ENCODE assay signal across 13 cellular contexts in genomic region chr2:105868060-105868459, GRCh38.
A peak's percentile ranks its signal among the peaks of the same experiment; 100 is the strongest.
DNase-seq lines count a peak whose midpoint lies in the region; ATAC-seq, FAIRE-seq and TF ChIP-seq lines count a peak whose summit lies in the region.
"Had no signal": no experiment of that assay in that cellular context is flagged by ENCODE, and none has a peak within 500 bp of the region (broad histone marks: within the 10 kb centered on the region; RNA-seq: fewer than 3 reads in every experiment).

No MANE protein-coding gene starts in this region.

- no peak overlapping the region for H3K4me2 ChIP-seq in keratinocyte (ENCODE audit: control insufficient read depth, extremely low read depth, insufficient read depth, low read depth, low read length)
- H3K4me2 ChIP-seq: hepatocyte had no signal

- no peak overlapping the region for H2AFZ ChIP-seq in keratinocyte (ENCODE audit: control insufficient read depth, low read length)
- H2AFZ ChIP-seq: hepatocyte had no signal

- ATAC-seq in Right ventricle myocardium inferior = peak; percentile 46
- ATAC-seq in activated CD8-positive, alpha-beta T cell treated with anti-CD3 and anti-CD28 coated beads, Interleukin-2, amount 10 ng/mL, durations not matched to agents 7 days and 5 days = no peak
- peak; percentile 67 to 71 for ATAC-seq in stimulated activated naive B cell treated with anti-CD40 and anti-IgM and Interleukin-4, amounts not matched to agents 10 μg/mL and 1 μg/mL and 100 μg/mL, for 72 hours (replicated peaks)

- H3K27ac ChIP-seq in right atrium auricular region = no peak overlapping the region
- no peak overlapping the region for H3K27ac ChIP-seq in keratinocyte (ENCODE audit: control insufficient read depth, insufficient read depth, low read length)
- peak overlapping the region in 2 of 4 donors; percentile 39 to 44 for H3K27ac ChIP-seq in Peyer's patch

- no peak overlapping the region for H3K9ac ChIP-seq in keratinocyte (ENCODE audit: control insufficient read depth, extremely low read depth, insufficient read depth, low read length)

- peak; percentile 26 for FAIRE-seq in keratinocyte (lab: Jason Lieb, UNC)

- DNase-seq in Right ventricle myocardium inferior (ENCODE audit: missing footprints) (peak; percentile 65), right atrium auricular region (ENCODE audit: low spot score) (no peak), keratinocyte (ENCODE audit: low read depth, low spot score) (no peak), Peyer's patch (no peak), osteocyte (ENCODE audit: extremely low spot score, unreplicated experiment) (no peak), NCI-H2171 (lab: John Stamatoyannopoulos, UW) (no peak)
- DNase-seq in activated CD8-positive, alpha-beta T cell treated with anti-CD3 and anti-CD28 coated beads, Interleukin-2, amount 10 ng/mL, durations not matched to agents 7 days and 5 days = no peak
- DNase-seq in stimulated activated naive B cell treated with anti-CD40 and anti-IgM and Interleukin-4, amounts not matched to agents 10 μg/mL and 1 μg/mL and 100 μg/mL, for 72 hours = peak; percentile 35
- DNase-seq: EL, NCI-H2081, T-helper 1 cell had no signal

- H3K79me2 ChIP-seq in keratinocyte (ENCODE audit: control insufficient read depth, insufficient read depth, low read length) = peaks cover 50% of the 10 kb centered on the region

- H3K36me3 ChIP-seq in right atrium auricular region (no peaks in the 10 kb centered on the region), keratinocyte (ENCODE audit: control insufficient read depth in 2 of 2, extremely low read depth in 1 of 2, insufficient read depth in 2 of 2, low read length in 2 of 2) (peaks cover 2 to 4% of the 10 kb centered on the region in 2 experiments), Peyer's patch (peaks cover 0 to 4% (median 0%) of the 10 kb centered on the region in 3 donors)

- no peaks in the 10 kb centered on the region for H3K27me3 Mint-ChIP-seq in activated CD8-positive, alpha-beta T cell treated with anti-CD3 and anti-CD28 coated beads, Interleukin-2, amount 10 ng/mL, durations not matched to agents 7 days and 5 days (ENCODE audit: low read depth)
- no peaks in the 10 kb centered on the region for H3K27me3 Mint-ChIP-seq in stimulated activated naive B cell treated with anti-CD40 and anti-IgM and Interleukin-4, amounts not matched to agents 10 μg/mL and 1 μg/mL and 100 μg/mL, for 72 hours
- H3K27me3 Mint-ChIP-seq in osteocyte (ENCODE audit: unreplicated experiment) = no peaks in the 10 kb centered on the region
- H3K27me3 Mint-ChIP-seq: IgD-negative memory B cell had no signal

- H3K36me3 Mint-ChIP-seq in activated CD8-positive, alpha-beta T cell treated with anti-CD3 and anti-CD28 coated beads, Interleukin-2, amount 10 ng/mL, durations not matched to agents 7 days and 5 days (ENCODE audit: low read depth) = peaks cover 57% of the 10 kb centered on the region
- peaks cover 69 to 82% of the 10 kb centered on the region in 2 donors for H3K36me3 Mint-ChIP-seq in stimulated activated naive B cell treated with anti-CD40 and anti-IgM and Interleukin-4, amounts not matched to agents 10 μg/mL and 1 μg/mL and 100 μg/mL, for 72 hours
- no peaks in the 10 kb centered on the region for H3K36me3 Mint-ChIP-seq in osteocyte (ENCODE audit: unreplicated experiment)

- no peaks in the 10 kb centered on the region for H3K9me3 ChIP-seq in right atrium auricular region
- no peaks in the 10 kb centered on the region for H3K9me3 ChIP-seq in keratinocyte (ENCODE audit: control insufficient read depth, low read depth, low read length)
- no peaks in the 10 kb centered on the region for H3K9me3 ChIP-seq in Peyer's patch

- peak overlapping the region; percentile 44 for H3K27ac Mint-ChIP-seq in activated CD8-positive, alpha-beta T cell treated with anti-CD3 and anti-CD28 coated beads, Interleukin-2, amount 10 ng/mL, durations not matched to agents 7 days and 5 days
- peak overlapping the region; percentile 95 for H3K27ac Mint-ChIP-seq in stimulated activated naive B cell treated with anti-CD40 and anti-IgM and Interleukin-4, amounts not matched to agents 10 μg/mL and 1 μg/mL and 100 μg/mL, for 72 hours
- H3K27ac Mint-ChIP-seq in osteocyte (ENCODE audit: unreplicated experiment) = no peak overlapping the region

- H3K4me3 Mint-ChIP-seq in activated CD8-positive, alpha-beta T cell treated with anti-CD3 and anti-CD28 coated beads, Interleukin-2, amount 10 ng/mL, durations not matched to agents 7 days and 5 days = no peak overlapping the region
- peak overlapping the region; percentile 5 to 59 for H3K4me3 Mint-ChIP-seq in stimulated activated naive B cell treated with anti-CD40 and anti-IgM and Interleukin-4, amounts not matched to agents 10 μg/mL and 1 μg/mL and 100 μg/mL, for 72 hours
- H3K4me3 Mint-ChIP-seq in osteocyte (ENCODE audit: unreplicated experiment) = no peak overlapping the region

- intact Hi-C loops in Right ventricle myocardium inferior (cut with DNase I) = no loop called here

- H3K9me3 Mint-ChIP-seq in activated CD8-positive, alpha-beta T cell treated with anti-CD3 and anti-CD28 coated beads, Interleukin-2, amount 10 ng/mL, durations not matched to agents 7 days and 5 days (ENCODE audit: insufficient read depth) = no peaks in the 10 kb centered on the region
- peaks cover 5 to 6% of the 10 kb centered on the region in 2 donors for H3K9me3 Mint-ChIP-seq in stimulated activated naive B cell treated with anti-CD40 and anti-IgM and Interleukin-4, amounts not matched to agents 10 μg/mL and 1 μg/mL and 100 μg/mL, for 72 hours
- H3K9me3 Mint-ChIP-seq in osteocyte (ENCODE audit: unreplicated experiment) = no peaks in the 10 kb centered on the region
- H3K9me3 Mint-ChIP-seq: IgD-negative memory B cell had no signal

- peaks cover 3% of the 10 kb centered on the region for H4K20me1 ChIP-seq in keratinocyte (ENCODE audit: control insufficient read depth, extremely low read depth, insufficient read depth, low read length)

- no peaks in the 10 kb centered on the region for H3K9me1 ChIP-seq in keratinocyte (ENCODE audit: control insufficient read depth, extremely low read depth, insufficient read depth, low read length)

- H3K4me1 ChIP-seq in right atrium auricular region (peaks cover 0 to 43% of the 10 kb centered on the region in 2 donors), keratinocyte (ENCODE audit: control insufficient read depth, extremely low read depth, insufficient read depth, low read length) (peaks cover 14% of the 10 kb centered on the region), Peyer's patch (peaks cover 0 to 23% (median 1%) of the 10 kb centered on the region in 4 donors)

- H3K4me1 Mint-ChIP-seq in activated CD8-positive, alpha-beta T cell treated with anti-CD3 and anti-CD28 coated beads, Interleukin-2, amount 10 ng/mL, durations not matched to agents 7 days and 5 days (ENCODE audit: low read depth) = peaks cover 60% of the 10 kb centered on the region
- H3K4me1 Mint-ChIP-seq in stimulated activated naive B cell treated with anti-CD40 and anti-IgM and Interleukin-4, amounts not matched to agents 10 μg/mL and 1 μg/mL and 100 μg/mL, for 72 hours = peaks cover 76 to 98% of the 10 kb centered on the region in 2 donors
- H3K4me1 Mint-ChIP-seq in osteocyte (ENCODE audit: unreplicated experiment) = peaks cover 37% of the 10 kb centered on the region

- CTCF ChIA-PET in activated CD8-positive, alpha-beta T cell treated with anti-CD3 and anti-CD28 coated beads, Interleukin-2, amount 10 ng/mL, durations not matched to agents 7 days and 5 days (lab: Charles Lee) = no interaction called here

- H3K27me3 ChIP-seq in right atrium auricular region = no peaks in the 10 kb centered on the region
- H3K27me3 ChIP-seq in keratinocyte (ENCODE audit: control insufficient read depth, extremely low read depth, insufficient read depth, low read length) = no peaks in the 10 kb centered on the region
- no peaks in the 10 kb centered on the region for H3K27me3 ChIP-seq in Peyer's patch
- H3K27me3 ChIP-seq: hepatocyte had no signal

- no peak for TF ChIP-seq CTCF in right atrium auricular region (IDR thresholded peaks at IDR 0.05)
- no peak for TF ChIP-seq CTCF in keratinocyte (optimal IDR thresholded peaks at IDR 0.05 in 1 of 3, IDR thresholded peaks at IDR 0.05 in 1 of 3, conservative IDR thresholded peaks at IDR 0.05 in 1 of 3; ENCODE audit: extremely low read depth in 1 of 3, insufficient read depth in 2 of 3, low read length in 3 of 3)
- TF ChIP-seq CTCF in Peyer's patch (IDR thresholded peaks at IDR 0.05) = no peak
- no peak for TF ChIP-seq CTCF in osteocyte (IDR thresholded peaks at IDR 0.05)

- POLR2A ChIA-PET in activated CD8-positive, alpha-beta T cell treated with anti-CD3 and anti-CD28 coated beads, Interleukin-2, amount 10 ng/mL, durations not matched to agents 7 days and 5 days (lab: Charles Lee) = no interaction called here

- no peak for TF ChIP-seq POLR2A in Peyer's patch (IDR thresholded peaks at IDR 0.05)

- dilution Hi-C loops in keratinocyte (cut with MboI; ENCODE audit: extremely low pct_ligation_motif_present, low sequenced_read_pairs) = no loop called here

- H3K4me3 ChIP-seq in right atrium auricular region = no peak overlapping the region
- no peak overlapping the region for H3K4me3 ChIP-seq in keratinocyte (ENCODE audit: control insufficient read depth in 2 of 3, extremely low read depth in 1 of 3, insufficient read depth in 2 of 3, low read depth in 1 of 3, low read length in 3 of 3)
- H3K4me3 ChIP-seq in Peyer's patch = no peak overlapping the region
- H3K4me3 ChIP-seq: hepatocyte had no signal

Comparison
In these comparisons a context has a peak if more than half of its experiments do, and no peak if none do; other contexts are left out.
1. DNase-seq: peak in Right ventricle myocardium inferior (single experiment) and stimulated activated naive B cell treated with anti-CD40 and anti-IgM and Interleukin-4, amounts not matched to agents 10 μg/mL and 1 μg/mL and 100 μg/mL, for 72 hours (single experiment); none in right atrium auricular region (single experiment), activated CD8-positive, alpha-beta T cell treated with anti-CD3 and anti-CD28 coated beads, Interleukin-2, amount 10 ng/mL, durations not matched to agents 7 days and 5 days (single experiment), keratinocyte (single experiment), Peyer's patch (0 of 3), osteocyte (single experiment) and NCI-H2171 (single experiment).
2. H3K4me3 Mint-ChIP-seq: peak in stimulated activated naive B cell treated with anti-CD40 and anti-IgM and Interleukin-4, amounts not matched to agents 10 μg/mL and 1 μg/mL and 100 μg/mL, for 72 hours (2 of 2); none in activated CD8-positive, alpha-beta T cell treated with anti-CD3 and anti-CD28 coated beads, Interleukin-2, amount 10 ng/mL, durations not matched to agents 7 days and 5 days (single experiment) and osteocyte (single experiment).